ENCODE assay signal across 23 cellular contexts in the genomic region with DNA sequence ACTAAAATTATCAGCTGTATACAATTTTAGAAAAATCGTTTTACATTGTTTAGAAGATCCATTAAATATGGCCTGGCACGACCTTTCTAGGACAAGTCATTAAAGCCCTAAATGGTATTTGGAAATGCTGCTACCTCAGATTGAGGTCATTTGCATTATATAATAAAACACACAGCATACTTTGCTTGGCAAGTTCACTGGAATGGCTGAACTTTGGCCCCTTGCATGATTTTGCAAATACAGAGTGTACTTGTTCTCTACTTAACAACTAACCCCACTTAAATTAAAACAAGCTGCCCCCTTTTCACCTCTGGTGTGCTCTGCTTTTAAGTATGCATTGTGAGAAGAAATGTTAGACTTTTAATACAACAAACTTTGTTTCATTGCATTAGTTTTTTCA.
A peak's percentile ranks its signal among the peaks of the same experiment; 100 is the strongest.
DNase-seq lines count a peak whose midpoint lies in the region; ATAC-seq and TF ChIP-seq lines count a peak whose summit lies in the region.
"Had no signal": no experiment of that assay in that cellular context is flagged by ENCODE, and none has a peak within 500 bp of the region (broad histone marks: within the 10 kb centered on the region; RNA-seq: fewer than 3 reads in every experiment).

No MANE protein-coding gene starts in this region.

- no peaks in the 10 kb centered on the region for H4K20me1 ChIP-seq in OCI-LY1 (ENCODE audit: insufficient read depth, low read length)

- H3K4me3 ChIP-seq in OCI-LY1 (ENCODE audit: low read depth, low read length, poor library complexity, severe bottlenecking) (no peak overlapping the region), esophagus muscularis mucosa (no peak overlapping the region), liver (ENCODE audit: low read depth in 1 of 3, low read length in 3 of 3) (no peak overlapping the region), tibial nerve (no peak overlapping the region)
- H3K4me3 ChIP-seq: gastrocnemius medialis, pancreas had no signal

- no peak overlapping the region for H3K4me2 ChIP-seq in OCI-LY1 (ENCODE audit: low read length)

- H3K27me3 ChIP-seq in OCI-LY1 (ENCODE audit: insufficient read depth, low read length) (no peaks in the 10 kb centered on the region), esophagus muscularis mucosa (no peaks in the 10 kb centered on the region), liver (ENCODE audit: control insufficient read depth in 4 of 4, insufficient read depth in 4 of 4, low read length in 3 of 4) (no peaks in the 10 kb centered on the region), tibial nerve (no peaks in the 10 kb centered on the region)
- H3K27me3 ChIP-seq: gastrocnemius medialis, pancreas had no signal

- intact Hi-C loops in esophagus muscularis mucosa (cut with DNase I), result no loop called here

- H3K27ac ChIP-seq in OCI-LY1 (ENCODE audit: low read depth, low read length, poor library complexity, severe bottlenecking), result no peak overlapping the region
- H3K27ac ChIP-seq in esophagus muscularis mucosa (replicated peaks in 1 of 4), result peak overlapping the region; percentile 55 to 78 (median 64)
- H3K27ac ChIP-seq in liver (ENCODE audit: low read depth in 1 of 2, low read length in 2 of 2), result no peak overlapping the region
- peak overlapping the region in 1 of 4 donors; percentile 23 for H3K27ac ChIP-seq in tibial nerve
- H3K27ac ChIP-seq: gastrocnemius medialis, pancreas had no signal

- no peak for TF ChIP-seq POLR2A in esophagus muscularis mucosa (IDR thresholded peaks at IDR 0.05; ENCODE audit: low read depth)
- TF ChIP-seq POLR2A in tibial nerve (IDR thresholded peaks at IDR 0.05), result no peak

- H3K9me3 ChIP-seq in OCI-LY1 (ENCODE audit: low read length) (no peaks in the 10 kb centered on the region), esophagus muscularis mucosa (no peaks in the 10 kb centered on the region), liver (ENCODE audit: control insufficient read depth in 4 of 4, low read length in 3 of 4) (no peaks in the 10 kb centered on the region), tibial nerve (no peaks in the 10 kb centered on the region)
- H3K9me3 ChIP-seq: gastrocnemius medialis, pancreas had no signal

- H3K4me1 ChIP-seq in OCI-LY1 (ENCODE audit: insufficient read depth, low read length, severe bottlenecking), result peaks cover 69% of the 10 kb centered on the region
- peaks cover 0 to 60% (median 54%) of the 10 kb centered on the region in 4 donors for H3K4me1 ChIP-seq in esophagus muscularis mucosa
- peaks cover 2 to 32% (median 22%) of the 10 kb centered on the region in 4 donors for H3K4me1 ChIP-seq in liver (ENCODE audit: control insufficient read depth in 4 of 4, insufficient read depth in 4 of 4, low read length in 3 of 4)
- H3K4me1 ChIP-seq in tibial nerve, result peaks cover 0 to 27% (median 2%) of the 10 kb centered on the region in 4 donors
- H3K4me1 ChIP-seq: gastrocnemius medialis, pancreas had no signal

- no peak for ATAC-seq in HG03108 (IDR thresholded peaks at IDR 0.05; ENCODE audit: unreplicated experiment)
- ATAC-seq: activated naive CD8-positive, alpha-beta T cell treated with anti-CD3 and anti-CD28 coated beads, Interleukin-2, amount 50 U/mL, for 24 hours; gastrocnemius medialis; naive thymus-derived CD8-positive, alpha-beta T cell; Right ventricle myocardium inferior; T-cell had no signal

- peak; percentile 39 for TF ChIP-seq EP300 in esophagus muscularis mucosa (IDR thresholded peaks at IDR 0.05)
- peak in 1 of 2 donors; percentile 47 for TF ChIP-seq EP300 in tibial nerve (IDR thresholded peaks at IDR 0.05)

- TF ChIP-seq CTCF in OCI-LY1 (IDR thresholded peaks at IDR 0.05; ENCODE audit: low read length) (no peak), esophagus muscularis mucosa (IDR thresholded peaks at IDR 0.05) (no peak), liver (IDR thresholded peaks at IDR 0.05; ENCODE audit: low read depth, low read length, missing input control) (no peak), tibial nerve (IDR thresholded peaks at IDR 0.05) (no peak)

- H3K36me3 ChIP-seq in OCI-LY1 (ENCODE audit: insufficient read depth, low read length) (no peaks in the 10 kb centered on the region), esophagus muscularis mucosa (no peaks in the 10 kb centered on the region), liver (ENCODE audit: control insufficient read depth in 4 of 4, insufficient read depth in 3 of 4, low read depth in 1 of 4, low read length in 3 of 4) (no peaks in the 10 kb centered on the region), tibial nerve (no peaks in the 10 kb centered on the region)
- H3K36me3 ChIP-seq: gastrocnemius medialis, pancreas had no signal

- DNase-seq in esophagus muscularis mucosa (ENCODE audit: extremely low spot score) (no peak), tibial nerve (ENCODE audit: low spot score in 2 of 2) (peak; percentile 15 to 54), hippocampal formation (lab: John Stamatoyannopoulos, UW) (no peak), GM19238 (ENCODE audit: insufficient read length, low spot score) (no peak)
- DNase-seq: activated CD4-positive, alpha-beta T cell treated with anti-CD3 and anti-CD28 coated beads, Interleukin-2, amount 10 ng/mL, durations not matched to agents 7 days and 5 days; activated effector memory CD4-positive, alpha-beta T cell treated with Interleukin-2 at 50 U/mL for 16 hours; activated naive CD8-positive, alpha-beta T cell treated with anti-CD3 and anti-CD28 coated beads, Interleukin-2, amount 50 U/mL, for 24 hours; CD8-positive, alpha-beta memory T cell; cortex of kidney; DMS79; gastrocnemius medialis; H9; kidney glomerular epithelial cell; naive thymus-derived CD8-positive, alpha-beta T cell; NCI-H510A; stimulated activated naive CD4-positive, alpha-beta T cell; T-cell; trophoblast cell had no signal

- TF ChIP-seq RAD21 in liver (IDR thresholded peaks at IDR 0.05), result no peak

- H3F3A ChIP-seq in OCI-LY1 (ENCODE audit: insufficient read depth, low read length), result no peaks in the 10 kb centered on the region

- 26% methylated on average over 2 of the region's 2 CpGs for WGBS in esophagus muscularis mucosa
- 18% methylated on average over 2 of the region's 2 CpGs for WGBS in liver
- 15 to 18% methylated on average over 2 of the region's 2 CpGs for WGBS in tibial nerve, 2 donors

- H3K9me2 ChIP-seq in OCI-LY1 (ENCODE audit: low read depth, low read length), result no peaks in the 10 kb centered on the region

- no peaks in the 10 kb centered on the region for H3K79me2 ChIP-seq in OCI-LY1 (ENCODE audit: insufficient read depth, low read length)

- H2AFZ ChIP-seq in OCI-LY1 (ENCODE audit: low read length), result peak overlapping the region; percentile 35; the same call in 1 of the 2 replicates

- no peak overlapping the region for H3K9ac ChIP-seq in OCI-LY1 (ENCODE audit: low read length)
- H3K9ac ChIP-seq in liver (ENCODE audit: low read depth in 1 of 2, low read length in 2 of 2), result no peak overlapping the region

TF ChIP-seq in liver, 16 proteins besides CTCF, POLR2A, EP300 and RAD21 (continues in another document):
- no peak for TF ChIP-seq ATF3 (IDR thresholded peaks at IDR 0.05)
- TF ChIP-seq ZBTB33 (IDR thresholded peaks at IDR 0.05), result no peak
- TF ChIP-seq, protein P1, sequence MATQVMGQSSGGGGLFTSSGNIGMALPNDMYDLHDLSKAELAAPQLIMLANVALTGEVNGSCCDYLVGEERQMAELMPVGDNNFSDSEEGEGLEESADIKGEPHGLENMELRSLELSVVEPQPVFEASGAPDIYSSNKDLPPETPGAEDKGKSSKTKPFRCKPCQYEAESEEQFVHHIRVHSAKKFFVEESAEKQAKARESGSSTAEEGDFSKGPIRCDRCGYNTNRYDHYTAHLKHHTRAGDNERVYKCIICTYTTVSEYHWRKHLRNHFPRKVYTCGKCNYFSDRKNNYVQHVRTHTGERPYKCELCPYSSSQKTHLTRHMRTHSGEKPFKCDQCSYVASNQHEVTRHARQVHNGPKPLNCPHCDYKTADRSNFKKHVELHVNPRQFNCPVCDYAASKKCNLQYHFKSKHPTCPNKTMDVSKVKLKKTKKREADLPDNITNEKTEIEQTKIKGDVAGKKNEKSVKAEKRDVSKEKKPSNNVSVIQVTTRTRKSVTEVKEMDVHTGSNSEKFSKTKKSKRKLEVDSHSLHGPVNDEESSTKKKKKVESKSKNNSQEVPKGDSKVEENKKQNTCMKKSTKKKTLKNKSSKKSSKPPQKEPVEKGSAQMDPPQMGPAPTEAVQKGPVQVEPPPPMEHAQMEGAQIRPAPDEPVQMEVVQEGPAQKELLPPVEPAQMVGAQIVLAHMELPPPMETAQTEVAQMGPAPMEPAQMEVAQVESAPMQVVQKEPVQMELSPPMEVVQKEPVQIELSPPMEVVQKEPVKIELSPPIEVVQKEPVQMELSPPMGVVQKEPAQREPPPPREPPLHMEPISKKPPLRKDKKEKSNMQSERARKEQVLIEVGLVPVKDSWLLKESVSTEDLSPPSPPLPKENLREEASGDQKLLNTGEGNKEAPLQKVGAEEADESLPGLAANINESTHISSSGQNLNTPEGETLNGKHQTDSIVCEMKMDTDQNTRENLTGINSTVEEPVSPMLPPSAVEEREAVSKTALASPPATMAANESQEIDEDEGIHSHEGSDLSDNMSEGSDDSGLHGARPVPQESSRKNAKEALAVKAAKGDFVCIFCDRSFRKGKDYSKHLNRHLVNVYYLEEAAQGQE (IDR thresholded peaks at IDR 0.05), result no peak
- no peak for TF ChIP-seq FOXA1 (IDR thresholded peaks at IDR 0.05)
- no peak for TF ChIP-seq EGR1 (IDR thresholded peaks at IDR 0.05; ENCODE audit: low read depth in 2 of 2)
- peak; percentile 85 to 94 for TF ChIP-seq RXRA (IDR thresholded peaks at IDR 0.05)
- TF ChIP-seq YY1 (IDR thresholded peaks at IDR 0.05), result peak; percentile 13
- no peak for TF ChIP-seq MAX (IDR thresholded peaks at IDR 0.05)

Comparison
In these comparisons a context has a peak if more than half of its experiments do, and no peak if none do; other contexts are left out.
1. H3K27ac ChIP-seq: peak in esophagus muscularis mucosa (4 of 4); none in OCI-LY1 (single experiment) and liver (0 of 2).
2. DNase-seq: peak in tibial nerve (2 of 2); none in esophagus muscularis mucosa (single experiment), hippocampal formation (0 of 2) and GM19238 (single experiment).